18 cellular contexts compared by ENCODE assay signal in genomic region chr2:141392517-141393213, GRCh38.
A peak's percentile ranks its signal among the peaks of the same experiment; 100 is the strongest.
DNase-seq lines count a peak whose midpoint lies in the region; ATAC-seq and TF ChIP-seq lines count a peak whose summit lies in the region.
"Had no signal": no experiment of that assay in that cellular context is flagged by ENCODE, and none has a peak within 500 bp of the region (broad histone marks: within the 10 kb centered on the region; RNA-seq: fewer than 3 reads in every experiment).

No MANE protein-coding gene starts in this region.

- no peaks in the 10 kb centered on the region for H3K9me3 Mint-ChIP-seq in endodermal cell
- peaks cover 4% of the 10 kb centered on the region for H3K9me3 Mint-ChIP-seq in type B pancreatic cell

- TF ChIP-seq CTCF in BJ (IDR thresholded peaks at IDR 0.05; ENCODE audit: insufficient read depth, low read depth, low read length) = no peak
- no peak for TF ChIP-seq CTCF in endodermal cell (conservative IDR thresholded peaks at IDR 0.05)
- no peak for TF ChIP-seq CTCF in type B pancreatic cell (conservative IDR thresholded peaks at IDR 0.05)
- TF ChIP-seq CTCF in omental fat pad (IDR thresholded peaks at IDR 0.05) = no peak

- H3K4me1 ChIP-seq in endodermal cell (ENCODE audit: control insufficient read depth, insufficient read depth, low read length) = no peaks in the 10 kb centered on the region
- H3K4me1 ChIP-seq: BLaER1, breast epithelium, HAP-1, prostate gland, uterus had no signal

- H3K27ac Mint-ChIP-seq in endodermal cell (peak overlapping the region; percentile 53), type B pancreatic cell (no peak overlapping the region)
- H3K27ac Mint-ChIP-seq: activated CD4-positive, alpha-beta T cell treated with anti-CD3 and anti-CD28 coated beads for 36 hours; stimulated activated effector memory CD8-positive, alpha-beta T cell treated with anti-CD3 and anti-CD28 coated beads, Interleukin-12 subunit alpha, Interleukin-12 subunit beta, amount 100 ng/mL, for 72 hours had no signal

- H3K4me3 ChIP-seq in BJ (ENCODE audit: low read depth, low read length) (no peak overlapping the region), MG63 (no peak overlapping the region), endodermal cell (ENCODE audit: low read length) (no peak overlapping the region)
- H3K4me3 ChIP-seq: BLaER1, breast epithelium, HAP-1, prostate gland, uterus had no signal

- no peak overlapping the region for H3K27ac ChIP-seq in endodermal cell (ENCODE audit: low read depth, low read length)
- H3K27ac ChIP-seq: BLaER1, breast epithelium, prostate gland, uterus had no signal

- CTCF ChIA-PET in BJ (lab: Yijun Ruan, JAX) = no interaction called here

- H3K9me3 ChIP-seq in MG63 = no peaks in the 10 kb centered on the region
- no peaks in the 10 kb centered on the region for H3K9me3 ChIP-seq in endodermal cell (ENCODE audit: control insufficient read depth, low read length)
- H3K9me3 ChIP-seq: BLaER1, breast epithelium, HAP-1, prostate gland, uterus had no signal

- H3K27me3 Mint-ChIP-seq in endodermal cell (ENCODE audit: insufficient read depth) (no peaks in the 10 kb centered on the region), type B pancreatic cell (no peaks in the 10 kb centered on the region)
- H3K27me3 Mint-ChIP-seq: activated CD4-positive, alpha-beta T cell treated with anti-CD3 and anti-CD28 coated beads for 36 hours had no signal

- H3K36me3 Mint-ChIP-seq in endodermal cell (ENCODE audit: low read depth) = no peaks in the 10 kb centered on the region
- no peaks in the 10 kb centered on the region for H3K36me3 Mint-ChIP-seq in type B pancreatic cell
- H3K36me3 Mint-ChIP-seq: stimulated activated effector memory CD8-positive, alpha-beta T cell treated with anti-CD3 and anti-CD28 coated beads, Interleukin-12 subunit alpha, Interleukin-12 subunit beta, amount 100 ng/mL, for 72 hours had no signal

- no peaks in the 10 kb centered on the region for H3K27me3 ChIP-seq in BJ (ENCODE audit: control insufficient read depth, insufficient read depth, low read length)
- H3K27me3 ChIP-seq in MG63 = no peaks in the 10 kb centered on the region
- no peaks in the 10 kb centered on the region for H3K27me3 ChIP-seq in endodermal cell (ENCODE audit: control insufficient read depth, insufficient read depth, low read length, poor library complexity, severe bottlenecking)
- H3K27me3 ChIP-seq: BLaER1, breast epithelium, uterus had no signal

- DNase-seq in BJ (ENCODE audit: low read depth) (peak; percentile 27), MG63 (peak; percentile 45), endodermal cell (no peak), myocyte (ENCODE audit: low read depth) (peak; percentile 16), HT-29 (ENCODE audit: low spot score) (no peak), type B pancreatic cell (ENCODE audit: extremely low spot score, unreplicated experiment) (no peak), omental fat pad (ENCODE audit: low spot score) (no peak)
- DNase-seq: activated CD4-positive, alpha-beta T cell treated with anti-CD3 and anti-CD28 coated beads for 36 hours; NCI-H1092 treated with DMSO at 0.1 percent for 48 hours; NCI-H446; stimulated activated CD4-positive, alpha-beta T cell treated with anti-CD3 and anti-CD28 coated beads, Interleukin-2, amount 100 ng/mL, for 48 hours; uterus had no signal

- POLR2A ChIA-PET in BJ (lab: Charles Lee) = no interaction called here

- H3K9ac ChIP-seq in endodermal cell (ENCODE audit: extremely low read depth, low read length, poor library complexity, severe bottlenecking) = no peak overlapping the region
- H3K9ac ChIP-seq: BLaER1 had no signal

- no peaks in the 10 kb centered on the region for H3K36me3 ChIP-seq in BJ (ENCODE audit: control insufficient read depth, insufficient read depth, low read length)
- no peaks in the 10 kb centered on the region for H3K36me3 ChIP-seq in MG63
- H3K36me3 ChIP-seq in endodermal cell (ENCODE audit: control insufficient read depth, insufficient read depth, low read length) = no peaks in the 10 kb centered on the region
- H3K36me3 ChIP-seq: BLaER1, breast epithelium, HAP-1, prostate gland, uterus had no signal

- no peak overlapping the region for H3K4me3 Mint-ChIP-seq in endodermal cell
- H3K4me3 Mint-ChIP-seq in type B pancreatic cell = no peak overlapping the region
- H3K4me3 Mint-ChIP-seq: activated CD4-positive, alpha-beta T cell treated with anti-CD3 and anti-CD28 coated beads for 36 hours; stimulated activated effector memory CD8-positive, alpha-beta T cell treated with anti-CD3 and anti-CD28 coated beads, Interleukin-12 subunit alpha, Interleukin-12 subunit beta, amount 100 ng/mL, for 72 hours had no signal

- ATAC-seq in omental fat pad (ENCODE audit: low FRiP score) = no peak
- no peak for ATAC-seq in HG03097 (IDR thresholded peaks at IDR 0.05; ENCODE audit: low FRiP score, unreplicated experiment)
- ATAC-seq: activated CD4-positive, alpha-beta T cell treated with anti-CD3 and anti-CD28 coated beads for 36 hours; stimulated activated effector memory CD8-positive, alpha-beta T cell treated with anti-CD3 and anti-CD28 coated beads, Interleukin-12 subunit alpha, Interleukin-12 subunit beta, amount 100 ng/mL, for 72 hours had no signal

- H3K4me1 Mint-ChIP-seq in endodermal cell (peaks cover 13% of the 10 kb centered on the region), type B pancreatic cell (ENCODE audit: unreplicated experiment) (peaks cover 7% of the 10 kb centered on the region)
- H3K4me1 Mint-ChIP-seq: activated CD4-positive, alpha-beta T cell treated with anti-CD3 and anti-CD28 coated beads for 36 hours; stimulated activated effector memory CD8-positive, alpha-beta T cell treated with anti-CD3 and anti-CD28 coated beads, Interleukin-12 subunit alpha, Interleukin-12 subunit beta, amount 100 ng/mL, for 72 hours had no signal

- 87 to 90% methylated on average over 4 to 5 of the region's 5 CpGs for WGBS in endodermal cell (ENCODE audit: insufficient coverage in 1 of 2, insufficient read length in 1 of 2), 2 experiments

Comparison
In these comparisons a context has a peak if more than half of its experiments do, and no peak if none do; other contexts are left out.
1. DNase-seq: peak in BJ (single experiment), MG63 (single experiment) and myocyte (single experiment); none in endodermal cell (single experiment), HT-29 (single experiment), type B pancreatic cell (single experiment) and omental fat pad (single experiment).